ENCODE assay signal across 8 cellular contexts in the genomic region with DNA sequence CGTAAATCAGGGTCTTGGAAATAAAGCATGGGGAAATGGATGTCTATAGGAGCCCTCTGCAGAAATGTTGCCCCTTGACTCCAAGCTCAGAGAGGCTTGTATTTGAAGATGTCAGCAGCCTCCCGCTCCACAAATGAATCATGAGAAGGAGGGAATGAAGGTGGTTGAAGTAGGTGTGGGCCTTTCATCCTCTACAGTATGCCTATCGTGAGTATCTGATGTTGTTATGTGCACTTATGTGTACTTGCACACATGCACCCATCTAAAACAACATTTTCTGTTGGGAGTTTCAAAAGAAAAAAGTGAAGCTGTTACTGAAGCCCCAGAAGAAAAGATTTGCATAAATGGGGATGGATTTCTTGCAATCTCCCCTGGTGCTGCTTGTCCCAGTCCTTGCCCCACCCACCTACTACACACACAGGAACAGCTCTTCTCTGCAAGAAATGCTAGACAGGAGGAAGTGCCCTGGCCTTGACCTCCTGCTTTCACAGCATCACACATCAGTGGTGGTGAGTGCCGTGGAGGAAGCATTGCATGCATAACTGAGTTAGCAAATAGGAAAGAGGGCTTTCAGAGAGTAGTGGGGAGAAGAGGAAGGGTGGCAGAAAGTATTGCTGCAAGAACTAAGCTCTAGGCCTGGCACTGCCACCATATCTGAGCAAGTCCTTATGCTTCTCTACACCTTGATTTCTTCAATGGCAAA.
DNase-seq lines count a peak whose midpoint lies in the region; ATAC-seq and TF ChIP-seq lines count a peak whose summit lies in the region.

No MANE protein-coding gene starts in this region.

- no peak overlapping the region for H3K27ac ChIP-seq in SJCRH30

- ATAC-seq in GM19324 (IDR thresholded peaks at IDR 0.05; ENCODE audit: low FRiP score, unreplicated experiment) (peak; percentile 72), natural killer cell (peak; percentile 85 to 95 (median 95))
- ATAC-seq in activated naive CD4-positive, alpha-beta T cell treated with anti-CD3 and anti-CD28 coated beads, Interleukin-2, amount 50 U/mL, for 72 hours, result peak; percentile 34 to 60

- intact Hi-C loops in natural killer cell (cut with micrococcal nuclease), result loop anchor here (2.0 kb wide), 1 partner anchor 27 kb away; no protein-coding TSS in a partner anchor

- no peak overlapping the region for H3K4me3 ChIP-seq in SJCRH30

- H3K27me3 Mint-ChIP-seq in natural killer cell (ENCODE audit: low read depth in 2 of 2), result no peaks in the 10 kb centered on the region

- H3K36me3 Mint-ChIP-seq in activated naive CD4-positive, alpha-beta T cell treated with anti-CD3 and anti-CD28 coated beads, Interleukin-2, amount 50 U/mL, for 72 hours, result peaks cover 0 to 11% of the 10 kb centered on the region in 2 donors
- H3K36me3 Mint-ChIP-seq in natural killer cell, result no peaks in the 10 kb centered on the region

- H3K4me1 Mint-ChIP-seq in natural killer cell, result peaks cover 74 to 79% of the 10 kb centered on the region in 2 donors

- H3K9me3 Mint-ChIP-seq in activated naive CD4-positive, alpha-beta T cell treated with anti-CD3 and anti-CD28 coated beads, Interleukin-2, amount 50 U/mL, for 72 hours, result peaks cover 0 to 9% of the 10 kb centered on the region in 2 donors
- no peaks in the 10 kb centered on the region for H3K9me3 Mint-ChIP-seq in natural killer cell

- no peaks in the 10 kb centered on the region for H3K36me3 ChIP-seq in SJCRH30

- DNase-seq in KG1 (lab: John Stamatoyannopoulos, UW), result peak; percentile 44
- no peak for DNase-seq in activated naive CD4-positive, alpha-beta T cell treated with anti-CD3 and anti-CD28 coated beads, Interleukin-2, amount 50 U/mL, for 72 hours (ENCODE audit: low spot score in 2 of 2)
- DNase-seq in natural killer cell, result peak; percentile 54
- DNase-seq in DMS153 (lab: John Stamatoyannopoulos, UW), result no peak
- DNase-seq in AG20443 (ENCODE audit: low spot score), result no peak
- no peak for DNase-seq in NCI-H524 (lab: John Stamatoyannopoulos, UW)
- no peak for DNase-seq in SJCRH30

- peaks cover 3% of the 10 kb centered on the region; the same call in 1 of the 2 replicates for H3K4me1 ChIP-seq in SJCRH30

- no peak overlapping the region for H3K27ac Mint-ChIP-seq in activated naive CD4-positive, alpha-beta T cell treated with anti-CD3 and anti-CD28 coated beads, Interleukin-2, amount 50 U/mL, for 72 hours
- peak overlapping the region; percentile 71 to 81 for H3K27ac Mint-ChIP-seq in natural killer cell

- H3K27me3 ChIP-seq in SJCRH30, result no peaks in the 10 kb centered on the region

- peak overlapping the region; percentile 67 for H3K4me3 Mint-ChIP-seq in natural killer cell

- H3K9me3 ChIP-seq in SJCRH30 (replicated peaks), result no peaks in the 10 kb centered on the region

- TF ChIP-seq CTCF in natural killer cell (IDR thresholded peaks at IDR 0.05), result no peak

Comparison
In these comparisons a context has a peak if more than half of its experiments do, and no peak if none do; other contexts are left out.
1. DNase-seq: peak in KG1 (single experiment) and natural killer cell (single experiment); none in activated naive CD4-positive, alpha-beta T cell treated with anti-CD3 and anti-CD28 coated beads, Interleukin-2, amount 50 U/mL, for 72 hours (0 of 2), DMS153 (single experiment), AG20443 (single experiment), NCI-H524 (0 of 2) and SJCRH30 (0 of 2).
2. H3K27ac Mint-ChIP-seq: peak in natural killer cell (2 of 2); none in activated naive CD4-positive, alpha-beta T cell treated with anti-CD3 and anti-CD28 coated beads, Interleukin-2, amount 50 U/mL, for 72 hours (0 of 2).
3. Peak in every context shown above with its lines, with median percentiles within 50 percentile points of each other: ATAC-seq.